ENCODE assay signal across 23 cellular contexts in the genomic region with DNA sequence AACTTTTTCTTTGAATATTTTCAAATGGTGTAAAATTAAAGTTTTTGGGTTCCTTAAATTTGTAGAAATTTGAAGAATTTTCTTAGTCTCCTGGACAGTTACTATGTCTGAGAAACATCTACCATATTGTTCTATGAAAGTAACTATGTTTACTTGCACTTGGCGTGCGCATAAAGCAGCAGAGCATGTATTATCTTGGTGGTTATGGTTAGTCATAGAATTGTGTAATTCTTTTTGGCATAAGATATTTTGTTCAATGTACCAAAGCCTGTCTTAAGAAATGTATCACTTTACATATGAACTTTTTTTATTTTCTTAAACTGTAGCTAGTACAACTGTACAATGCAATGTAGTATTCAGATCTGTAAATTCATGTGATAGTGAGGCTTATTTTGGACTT. TPM values are rescaled to one million over a fixed set of nuclear protein-coding genes. Genes with fewer than 3 reads are reported as not detected.
DNase-seq lines count a peak whose midpoint lies in the region; FAIRE-seq and TF ChIP-seq lines count a peak whose summit lies in the region.
"Had no signal": no experiment of that assay in that cellular context is flagged by ENCODE, and none has a peak within 500 bp of the region (broad histone marks: within the 10 kb centered on the region; RNA-seq: fewer than 3 reads in every experiment).

No MANE protein-coding gene starts in this region.

- no peak for TF ChIP-seq CTCF in brain microvascular endothelial cell (IDR thresholded peaks at IDR 0.05; ENCODE audit: low read depth, low read length, missing control alignments)
- no peak for TF ChIP-seq CTCF in tibial nerve (IDR thresholded peaks at IDR 0.05)

- H3K9me3 ChIP-seq in tibial nerve: no peaks in the 10 kb centered on the region
- H3K9me3 ChIP-seq in CD8-positive, alpha-beta memory T cell (ENCODE audit: low read length): no peaks in the 10 kb centered on the region
- H3K9me3 ChIP-seq: A549, uterus had no signal

- H3K27me3 ChIP-seq in ACC112 (ENCODE audit: insufficient read depth, low read length) (no peaks in the 10 kb centered on the region), brain microvascular endothelial cell (replicated peaks) (no peaks in the 10 kb centered on the region), tibial nerve (no peaks in the 10 kb centered on the region)
- H3K27me3 ChIP-seq in CD8-positive, alpha-beta memory T cell (ENCODE audit: insufficient read depth, low read length, poor library complexity, severe bottlenecking): no peaks in the 10 kb centered on the region
- H3K27me3 ChIP-seq: uterus had no signal

- no peaks in the 10 kb centered on the region for H3K4me1 Mint-ChIP-seq in CD8-positive, alpha-beta memory T cell
- H3K4me1 Mint-ChIP-seq: activated naive CD8-positive, alpha-beta T cell treated with anti-CD3 and anti-CD28 coated beads, Interleukin-2, amount 10 ng/mL, durations not matched to agents 7 days and 5 days; memory B cell had no signal

- POLR2A ChIA-PET in CD8-positive, alpha-beta memory T cell (lab: Charles Lee): no interaction called here

- H3K4me3 ChIP-seq in ACC112 (ENCODE audit: low read depth, low read length) (no peak overlapping the region), brain microvascular endothelial cell (ENCODE audit: low read depth, low read length) (no peak overlapping the region), tibial nerve (no peak overlapping the region)
- no peak overlapping the region for H3K4me3 ChIP-seq in CD8-positive, alpha-beta memory T cell (ENCODE audit: low read length)
- H3K4me3 ChIP-seq: A549, K562, uterus had no signal

- DNase-seq in HS-5 (ENCODE audit: low read depth) (peak; percentile 22), brain microvascular endothelial cell (peak; percentile 76), frontal cortex (ENCODE audit: low spot score in 2 of 2) (no peak), tibial nerve (ENCODE audit: low spot score in 2 of 2) (no peak), NCI-H1694 (lab: John Stamatoyannopoulos, UW) (no peak), NCI-H1105 (lab: John Stamatoyannopoulos, UW) (no peak)
- no peak for DNase-seq in CD8-positive, alpha-beta memory T cell
- DNase-seq: activated CD4-positive, alpha-beta T cell treated with anti-CD3 and anti-CD28 coated beads for 4 hours; activated naive CD8-positive, alpha-beta T cell treated with anti-CD3 and anti-CD28 coated beads, Interleukin-2, amount 10 ng/mL, durations not matched to agents 7 days and 5 days; Calu3; cortex of kidney; NCI-H2081; NCI-H774; nucleus accumbens; small intestine; stimulated activated naive CD4-positive, alpha-beta T cell treated with Interleukin-2 at 50 U/mL for 16 hours; T-helper 2 cell; uterus had no signal

- CTCF ChIA-PET in CD8-positive, alpha-beta memory T cell (lab: Charles Lee): no interaction called here

- FAIRE-seq in frontal cortex (lab: Jason Lieb, UNC): peak; percentile 56
- FAIRE-seq: A549, H1 had no signal

- peaks cover 0 to 4% (median 1%) of the 10 kb centered on the region in 3 donors for H3K36me3 Mint-ChIP-seq in CD8-positive, alpha-beta memory T cell

- 86 to 94% methylated on average over 2 of the region's 2 CpGs for WGBS in tibial nerve, 2 donors

- peaks cover 0 to 7% (median 0%) of the 10 kb centered on the region in 5 donors for H3K9me3 Mint-ChIP-seq in CD8-positive, alpha-beta memory T cell
- H3K9me3 Mint-ChIP-seq: activated naive CD8-positive, alpha-beta T cell treated with anti-CD3 and anti-CD28 coated beads, Interleukin-2, amount 10 ng/mL, durations not matched to agents 7 days and 5 days had no signal

- H3K79me2 ChIP-seq in ACC112 (ENCODE audit: control insufficient read depth, insufficient read depth, low read length, unreplicated experiment): no peaks in the 10 kb centered on the region

- H3K4me1 ChIP-seq in ACC112 (ENCODE audit: control insufficient read depth, insufficient read depth, low read length, unreplicated experiment) (peaks cover 15% of the 10 kb centered on the region), tibial nerve (no peaks in the 10 kb centered on the region)
- no peaks in the 10 kb centered on the region for H3K4me1 ChIP-seq in CD8-positive, alpha-beta memory T cell (ENCODE audit: insufficient read depth, low read length)
- H3K4me1 ChIP-seq: A549, uterus had no signal

- no peak overlapping the region for H2AFZ ChIP-seq in ACC112 (ENCODE audit: low read length, unreplicated experiment)

- TF ChIP-seq EP300 in tibial nerve (IDR thresholded peaks at IDR 0.05): no peak

- peak overlapping the region; percentile 40 for H3K27ac ChIP-seq in ACC112 (ENCODE audit: low read depth, low read length)
- peak overlapping the region; percentile 12 for H3K27ac ChIP-seq in brain microvascular endothelial cell
- H3K27ac ChIP-seq in tibial nerve: no peak overlapping the region
- H3K27ac ChIP-seq in CD8-positive, alpha-beta memory T cell (ENCODE audit: low read depth, low read length): no peak overlapping the region
- H3K27ac ChIP-seq: A549, uterus had no signal

- no peak for TF ChIP-seq POLR2A in tibial nerve (IDR thresholded peaks at IDR 0.05)

- H3K27me3 Mint-ChIP-seq in CD8-positive, alpha-beta memory T cell: peaks cover 0 to 2% of the 10 kb centered on the region in 2 donors

- in situ Hi-C loops in brain microvascular endothelial cell (cut with HindIII; ENCODE audit: low pct_ligation_motif_present, low sequenced_read_pairs): no loop called here

- no peak overlapping the region for H3K4me3 Mint-ChIP-seq in CD8-positive, alpha-beta memory T cell
- H3K4me3 Mint-ChIP-seq: activated naive CD8-positive, alpha-beta T cell treated with anti-CD3 and anti-CD28 coated beads, Interleukin-2, amount 10 ng/mL, durations not matched to agents 7 days and 5 days; memory B cell had no signal

- H3K36me3 ChIP-seq in ACC112 (ENCODE audit: insufficient read depth, low read length): no peaks in the 10 kb centered on the region
- no peaks in the 10 kb centered on the region for H3K36me3 ChIP-seq in brain microvascular endothelial cell (replicated peaks)
- H3K36me3 ChIP-seq in tibial nerve: no peaks in the 10 kb centered on the region
- no peaks in the 10 kb centered on the region for H3K36me3 ChIP-seq in CD8-positive, alpha-beta memory T cell (ENCODE audit: insufficient read depth, low read length)
- H3K36me3 ChIP-seq: uterus had no signal

- H3K27ac Mint-ChIP-seq in CD8-positive, alpha-beta memory T cell: no peak overlapping the region
- H3K27ac Mint-ChIP-seq: activated naive CD8-positive, alpha-beta T cell treated with anti-CD3 and anti-CD28 coated beads, Interleukin-2, amount 10 ng/mL, durations not matched to agents 7 days and 5 days; memory B cell had no signal

RNA-seq across cellular contexts. Expression of a gene that starts 49.2 kb away (rescaled TPM):
- 8.6 TPM for total RNA-seq in frontal cortex
- under 1 TPM; under 0.01 to 0.59 (median 0.25) TPM for total RNA-seq in tibial nerve
- total RNA-seq in CD8-positive, alpha-beta memory T cell: under 1 TPM; 0.20 to 0.44 TPM
- polyA plus RNA-seq in CD8-positive, alpha-beta memory T cell: 0.28 TPM

Comparison
In these comparisons a context has a peak if more than half of its experiments do, and no peak if none do; other contexts are left out.
1. H3K27ac ChIP-seq: peak in ACC112 (single experiment) and brain microvascular endothelial cell (single experiment); none in tibial nerve (0 of 4) and CD8-positive, alpha-beta memory T cell (single experiment).
2. DNase-seq: peak in HS-5 (single experiment) and brain microvascular endothelial cell (single experiment); none in frontal cortex (0 of 2), tibial nerve (0 of 2), NCI-H1694 (single experiment), CD8-positive, alpha-beta memory T cell (0 of 5) and NCI-H1105 (single experiment).